Comparison of ENCODE assay signal across 18 cellular contexts in genomic region chr9:95029720-95030119, GRCh38.
DNase-seq lines count a peak whose midpoint lies in the region; FAIRE-seq and TF ChIP-seq lines count a peak whose summit lies in the region.
"Had no signal": no experiment of that assay in that cellular context is flagged by ENCODE, and none has a peak within 500 bp of the region (broad histone marks: within the 10 kb centered on the region; RNA-seq: fewer than 3 reads in every experiment).

No MANE protein-coding gene starts in this region.

- in situ Hi-C loops in KBM-7 (cut with MboI; ENCODE audit: low pct_unique_long_range_greater_than_20kb, low sequenced_read_pairs), result no loop called here

- H3K27me3 ChIP-seq in Karpas-422 (ENCODE audit: low read length), result no peaks in the 10 kb centered on the region
- H3K27me3 ChIP-seq in dorsolateral prefrontal cortex, result no peaks in the 10 kb centered on the region
- no peaks in the 10 kb centered on the region for H3K27me3 ChIP-seq in osteoblast (ENCODE audit: insufficient read depth, low read length)

- H4K20me1 ChIP-seq in Karpas-422 (ENCODE audit: insufficient read depth, low read depth, low read length), result peaks cover 26% of the 10 kb centered on the region
- H4K20me1 ChIP-seq in osteoblast (ENCODE audit: insufficient read depth, low read length), result peaks cover 59% of the 10 kb centered on the region
- H4K20me1 ChIP-seq in OCI-LY7 (ENCODE audit: insufficient read depth, low read length), result no peaks in the 10 kb centered on the region

- no peak overlapping the region for H3K9ac ChIP-seq in Karpas-422 (ENCODE audit: low read length)

- TF ChIP-seq CTCF in dorsolateral prefrontal cortex (IDR thresholded peaks at IDR 0.05 in 54 of 56, conservative IDR thresholded peaks at IDR 0.05 in 2 of 56; ENCODE audit: low read depth in 1 of 56, partially characterized antibody in 56 of 56), result no peak
- no peak for TF ChIP-seq CTCF in osteoblast (IDR thresholded peaks at IDR 0.05; ENCODE audit: extremely low read depth, low read depth, low read length)
- no peak for TF ChIP-seq CTCF in OCI-LY7 (conservative IDR thresholded peaks at IDR 0.05; ENCODE audit: low read length)
- TF ChIP-seq CTCF in D721Med (IDR thresholded peaks at IDR 0.05; ENCODE audit: insufficient read depth, missing control alignments), result no peak

- DNase-seq in Karpas-422 (no peak), dorsolateral prefrontal cortex (no peak), osteoblast (ENCODE audit: insufficient read length, low spot score, missing footprints) (no peak), substantia nigra (lab: John Stamatoyannopoulos, UW) (no peak), KBM-7 (no peak), OCI-LY7 (ENCODE audit: low spot score) (no peak), caudate nucleus (lab: John Stamatoyannopoulos, UW) (no peak), D721Med (ENCODE audit: insufficient read length, low spot score) (no peak)
- DNase-seq: activated CD4-positive, alpha-beta T cell treated with anti-CD3 and anti-CD28 coated beads for 36 hours; MV-4-11; NCI-H524 treated with DMSO at 0.1 percent for 48 hours; SIG-M5; stimulated activated CD4-positive, alpha-beta T cell treated with anti-CD3 and anti-CD28 coated beads, Interleukin-4, amount 100 ng/mL, for 4 hours; T-cell had no signal

- POLR2A ChIA-PET in OCI-LY7 (lab: Charles Lee), result no interaction called here

- no TSS peak for BruUV-seq in OCI-LY7 (replicated peaks; lab: Mats Ljungman, UMichigan)

- no peak for FAIRE-seq in D721Med (lab: Jason Lieb, UNC)
- FAIRE-seq: bronchial epithelial cell, K562 had no signal

- no peak overlapping the region for H2AFZ ChIP-seq in Karpas-422 (ENCODE audit: low read length)
- no peak overlapping the region for H2AFZ ChIP-seq in osteoblast (ENCODE audit: low read length)
- H2AFZ ChIP-seq in OCI-LY7 (ENCODE audit: low read length), result no peak overlapping the region
- H2AFZ ChIP-seq: GM23338 had no signal

- H3K4me3 ChIP-seq in Karpas-422 (ENCODE audit: low read length), result no peak overlapping the region
- H3K4me3 ChIP-seq in dorsolateral prefrontal cortex, result peak overlapping the region in 1 of 59 donors; percentile 43
- no peak overlapping the region for H3K4me3 ChIP-seq in osteoblast (ENCODE audit: insufficient read depth, low read length)
- H3K4me3 ChIP-seq in OCI-LY7 (ENCODE audit: low read depth, low read length, poor library complexity, severe bottlenecking), result no peak overlapping the region
- H3K4me3 ChIP-seq: GM23338, K562 had no signal

- H3K9me3 ChIP-seq in Karpas-422 (ENCODE audit: low read length) (no peaks in the 10 kb centered on the region), osteoblast (ENCODE audit: low read depth, low read length) (no peaks in the 10 kb centered on the region), OCI-LY7 (ENCODE audit: low read length) (no peaks in the 10 kb centered on the region)

- intact Hi-C loops in dorsolateral prefrontal cortex (cut with DNase I), result loop anchor here in 1 of 2 donors (5.0 to 10.0 kb wide), 2 partner anchors 43 to 95 kb away; no protein-coding TSS in a partner anchor
- intact Hi-C loops in OCI-LY7 (cut with micrococcal nuclease; ENCODE audit: unreplicated experiment), result no loop called here

- no peaks in the 10 kb centered on the region for H3K79me2 ChIP-seq in Karpas-422 (ENCODE audit: low read length)
- peaks cover 100% of the 10 kb centered on the region for H3K79me2 ChIP-seq in osteoblast (ENCODE audit: insufficient read depth, low read length)
- H3K79me2 ChIP-seq in OCI-LY7 (ENCODE audit: insufficient read depth, low read depth, low read length), result no peaks in the 10 kb centered on the region

- H3K4me1 ChIP-seq in Karpas-422 (ENCODE audit: low read length) (peaks cover 25% of the 10 kb centered on the region), osteoblast (ENCODE audit: insufficient read depth, low read length) (peaks cover 75% of the 10 kb centered on the region), OCI-LY7 (ENCODE audit: insufficient read depth, low read length, poor library complexity, severe bottlenecking) (peaks cover 18% of the 10 kb centered on the region)

- peak overlapping the region; percentile 61 for H3K4me2 ChIP-seq in Karpas-422 (ENCODE audit: low read depth, low read length, poor library complexity, severe bottlenecking)
- no peak overlapping the region for H3K4me2 ChIP-seq in osteoblast (ENCODE audit: insufficient read depth, low read length)
- H3K4me2 ChIP-seq in OCI-LY7 (ENCODE audit: low read length), result no peak overlapping the region
- H3K4me2 ChIP-seq: GM23338 had no signal

- no peaks in the 10 kb centered on the region for H3K9me2 ChIP-seq in Karpas-422 (replicated peaks; ENCODE audit: insufficient read depth, low read length)
- H3K9me2 ChIP-seq in OCI-LY7 (ENCODE audit: insufficient read depth, low read length), result no peaks in the 10 kb centered on the region

- H3K36me3 ChIP-seq in Karpas-422 (ENCODE audit: insufficient read depth, low read length), result no peaks in the 10 kb centered on the region
- peaks cover 81% of the 10 kb centered on the region for H3K36me3 ChIP-seq in osteoblast (ENCODE audit: insufficient read depth, low read length)
- H3K36me3 ChIP-seq in OCI-LY7 (ENCODE audit: insufficient read depth, low read length), result no peaks in the 10 kb centered on the region

- CTCF ChIA-PET in OCI-LY7 (lab: Charles Lee; ENCODE audit: unreplicated experiment), result no interaction called here

- H3K27ac ChIP-seq in Karpas-422 (ENCODE audit: low read length), result no peak overlapping the region
- H3K27ac ChIP-seq in dorsolateral prefrontal cortex, result peak overlapping the region in 55 of 59 donors; percentile 3 to 99 (median 91)
- H3K27ac ChIP-seq in osteoblast (ENCODE audit: low read depth, low read length), result peak overlapping the region; percentile 34
- H3K27ac ChIP-seq in substantia nigra (ENCODE audit: low read depth, low read length, poor library complexity, severe bottlenecking), result peak overlapping the region; percentile 15
- H3K27ac ChIP-seq in OCI-LY7 (ENCODE audit: low read depth, low read length, poor library complexity, severe bottlenecking), result no peak overlapping the region
- H3K27ac ChIP-seq in caudate nucleus (ENCODE audit: low read depth, low read length), result no peak overlapping the region
- H3K27ac ChIP-seq: epithelial cell of prostate had no signal

Comparison
In these comparisons a context has a peak if more than half of its experiments do, and no peak if none do; other contexts are left out.
1. H3K27ac ChIP-seq: peak in dorsolateral prefrontal cortex (55 of 59), osteoblast (single experiment) and substantia nigra (single experiment); none in Karpas-422 (single experiment), OCI-LY7 (single experiment) and caudate nucleus (single experiment).